Comparison of ENCODE assay signal across 1 cellular context in the genomic region with DNA sequence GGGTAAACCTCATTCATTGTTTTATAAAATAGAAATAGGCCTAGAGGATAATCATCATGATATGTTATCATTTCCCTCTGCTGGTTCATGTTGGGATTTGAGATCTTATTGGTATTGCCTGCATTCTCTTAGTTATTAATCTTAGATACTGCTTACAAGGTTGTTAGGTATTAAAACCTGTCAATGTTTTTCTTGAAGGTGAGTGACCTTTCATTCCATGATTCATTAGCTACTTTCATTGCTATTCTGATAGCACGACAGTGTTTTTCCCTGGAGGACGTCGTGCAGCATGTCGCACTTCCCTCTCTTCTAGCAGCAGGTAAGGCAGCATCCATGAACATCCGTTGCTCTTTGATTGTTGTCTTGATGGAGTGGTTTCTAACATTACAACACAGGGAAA.
TF ChIP-seq lines count a peak whose summit lies in the region.

No MANE protein-coding gene starts in this region.

TF ChIP-seq in GM23338, 12 proteins besides CTCF, POLR2A, EP300 and RAD21 (continued from another document):
- TF ChIP-seq, protein P1, sequence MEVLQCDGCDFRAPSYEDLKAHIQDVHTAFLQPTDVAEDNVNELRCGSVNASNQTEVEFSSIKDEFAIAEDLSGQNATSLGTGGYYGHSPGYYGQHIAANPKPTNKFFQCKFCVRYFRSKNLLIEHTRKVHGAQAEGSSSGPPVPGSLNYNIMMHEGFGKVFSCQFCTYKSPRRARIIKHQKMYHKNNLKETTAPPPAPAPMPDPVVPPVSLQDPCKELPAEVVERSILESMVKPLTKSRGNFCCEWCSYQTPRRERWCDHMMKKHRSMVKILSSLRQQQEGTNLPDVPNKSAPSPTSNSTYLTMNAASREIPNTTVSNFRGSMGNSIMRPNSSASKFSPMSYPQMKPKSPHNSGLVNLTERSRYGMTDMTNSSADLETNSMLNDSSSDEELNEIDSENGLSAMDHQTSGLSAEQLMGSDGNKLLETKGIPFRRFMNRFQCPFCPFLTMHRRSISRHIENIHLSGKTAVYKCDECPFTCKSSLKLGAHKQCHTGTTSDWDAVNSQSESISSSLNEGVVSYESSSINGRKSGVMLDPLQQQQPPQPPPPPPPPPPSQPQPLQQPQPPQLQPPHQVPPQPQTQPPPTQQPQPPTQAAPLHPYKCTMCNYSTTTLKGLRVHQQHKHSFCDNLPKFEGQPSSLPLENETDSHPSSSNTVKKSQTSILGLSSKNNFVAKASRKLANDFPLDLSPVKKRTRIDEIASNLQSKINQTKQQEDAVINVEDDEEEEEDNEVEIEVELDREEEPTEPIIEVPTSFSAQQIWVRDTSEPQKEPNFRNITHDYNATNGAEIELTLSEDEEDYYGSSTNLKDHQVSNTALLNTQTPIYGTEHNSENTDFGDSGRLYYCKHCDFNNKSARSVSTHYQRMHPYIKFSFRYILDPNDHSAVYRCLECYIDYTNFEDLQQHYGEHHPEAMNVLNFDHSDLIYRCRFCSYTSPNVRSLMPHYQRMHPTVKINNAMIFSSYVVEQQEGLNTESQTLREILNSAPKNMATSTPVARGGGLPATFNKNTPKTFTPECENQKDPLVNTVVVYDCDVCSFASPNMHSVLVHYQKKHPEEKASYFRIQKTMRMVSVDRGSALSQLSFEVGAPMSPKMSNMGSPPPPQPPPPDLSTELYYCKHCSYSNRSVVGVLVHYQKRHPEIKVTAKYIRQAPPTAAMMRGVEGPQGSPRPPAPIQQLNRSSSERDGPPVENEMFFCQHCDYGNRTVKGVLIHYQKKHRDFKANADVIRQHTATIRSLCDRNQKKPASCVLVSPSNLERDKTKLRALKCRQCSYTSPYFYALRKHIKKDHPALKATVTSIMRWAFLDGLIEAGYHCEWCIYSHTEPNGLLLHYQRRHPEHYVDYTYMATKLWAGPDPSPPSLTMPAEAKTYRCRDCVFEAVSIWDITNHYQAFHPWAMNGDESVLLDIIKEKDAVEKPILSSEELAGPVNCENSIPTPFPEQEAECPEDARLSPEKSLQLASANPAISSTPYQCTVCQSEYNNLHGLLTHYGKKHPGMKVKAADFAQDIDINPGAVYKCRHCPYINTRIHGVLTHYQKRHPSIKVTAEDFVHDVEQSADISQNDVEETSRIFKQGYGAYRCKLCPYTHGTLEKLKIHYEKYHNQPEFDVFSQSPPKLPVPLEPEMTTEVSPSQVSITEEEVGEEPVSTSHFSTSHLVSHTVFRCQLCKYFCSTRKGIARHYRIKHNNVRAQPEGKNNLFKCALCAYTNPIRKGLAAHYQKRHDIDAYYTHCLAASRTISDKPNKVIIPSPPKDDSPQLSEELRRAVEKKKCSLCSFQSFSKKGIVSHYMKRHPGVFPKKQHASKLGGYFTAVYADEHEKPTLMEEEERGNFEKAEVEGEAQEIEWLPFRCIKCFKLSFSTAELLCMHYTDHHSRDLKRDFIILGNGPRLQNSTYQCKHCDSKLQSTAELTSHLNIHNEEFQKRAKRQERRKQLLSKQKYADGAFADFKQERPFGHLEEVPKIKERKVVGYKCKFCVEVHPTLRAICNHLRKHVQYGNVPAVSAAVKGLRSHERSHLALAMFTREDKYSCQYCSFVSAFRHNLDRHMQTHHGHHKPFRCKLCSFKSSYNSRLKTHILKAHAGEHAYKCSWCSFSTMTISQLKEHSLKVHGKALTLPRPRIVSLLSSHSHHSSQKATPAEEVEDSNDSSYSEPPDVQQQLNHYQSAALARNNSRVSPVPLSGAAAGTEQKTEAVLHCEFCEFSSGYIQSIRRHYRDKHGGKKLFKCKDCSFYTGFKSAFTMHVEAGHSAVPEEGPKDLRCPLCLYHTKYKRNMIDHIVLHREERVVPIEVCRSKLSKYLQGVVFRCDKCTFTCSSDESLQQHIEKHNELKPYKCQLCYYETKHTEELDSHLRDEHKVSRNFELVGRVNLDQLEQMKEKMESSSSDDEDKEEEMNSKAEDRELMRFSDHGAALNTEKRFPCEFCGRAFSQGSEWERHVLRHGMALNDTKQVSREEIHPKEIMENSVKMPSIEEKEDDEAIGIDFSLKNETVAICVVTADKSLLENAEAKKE (CRISPR knock-in tag; IDR thresholded peaks at IDR 0.05): no peak
- no peak for TF ChIP-seq STAT1 (IDR thresholded peaks at IDR 0.05; ENCODE audit: unreplicated experiment)
